In genomic region chr2:74845991-74846390, GRCh38 we compare ENCODE assay signal across 10 cellular contexts. TPM values are rescaled to one million over a fixed set of nuclear protein-coding genes. Genes with fewer than 3 reads are reported as not detected.
DNase-seq lines count a peak whose midpoint lies in the region; ATAC-seq and TF ChIP-seq lines count a peak whose summit lies in the region.
"Had no signal": no experiment of that assay in that cellular context is flagged by ENCODE, and none has a peak within 500 bp of the region (broad histone marks: within the 10 kb centered on the region; RNA-seq: fewer than 3 reads in every experiment).

No MANE protein-coding gene starts in this region.

- H2AK9ac ChIP-seq in IMR-90 (replicated peaks; ENCODE audit: low read depth, low read length, poor library complexity), result peak overlapping the region; percentile 21

- H3K18ac ChIP-seq in IMR-90 (ENCODE audit: low read depth, low read length), result no peak overlapping the region; the same call in 1 of the 2 replicates

- no peak for ATAC-seq in CD4-positive, alpha-beta T cell (ENCODE audit: poor library complexity)
- no peak for ATAC-seq in IMR-90 (ENCODE audit: low read depth)
- no peak for ATAC-seq in gastrocnemius medialis
- no peak for ATAC-seq in GM18907 (IDR thresholded peaks at IDR 0.05; ENCODE audit: unreplicated experiment)
- ATAC-seq in GM18511 (IDR thresholded peaks at IDR 0.05; ENCODE audit: unreplicated experiment), result no peak
- ATAC-seq: stimulated activated naive CD8-positive, alpha-beta T cell treated with anti-CD3 and anti-CD28 coated beads, Interleukin-15, amount 100 ng/mL, for 72 hours had no signal

- H2BK20ac ChIP-seq in IMR-90 (ENCODE audit: low read depth, low read length), result peak overlapping the region; percentile 47; the same call in 1 of the 2 replicates

- no peak overlapping the region for H3K27ac ChIP-seq in CD4-positive, alpha-beta T cell (ENCODE audit: low read depth, low read length)
- H3K27ac ChIP-seq in IMR-90 (ENCODE audit: insufficient read depth, low read length), result peak overlapping the region; percentile 46; the same call in 1 of the 2 replicates
- peak overlapping the region; percentile 86 to 98 (median 94) for H3K27ac ChIP-seq in gastrocnemius medialis

- no peak for DNase-seq in CD4-positive, alpha-beta T cell
- DNase-seq in IMR-90, result peak; percentile 47
- no peak for DNase-seq in gastrocnemius medialis
- no peak for DNase-seq in DMS79 treated with DMSO at 0.1 percent for 48 hours (lab: John Stamatoyannopoulos, UW)
- DNase-seq: effector CD4-positive, alpha-beta T cell; NCI-H1105 treated with DMSO at 0.1 percent for 48 hours had no signal

- H4K5ac ChIP-seq in IMR-90 (ENCODE audit: low read depth, low read length), result 0 out of 2 replicates have a peak overlapping the region, but pooled peaks have one; percentile 13

- peak overlapping the region; percentile 10; the same call in 1 of the 2 replicates for H3K14ac ChIP-seq in IMR-90 (replicated peaks; ENCODE audit: low read depth, low read length)

- no peak overlapping the region for H3K4me3 ChIP-seq in IMR-90 (ENCODE audit: insufficient read depth, low read depth, low read length)
- H3K4me3 ChIP-seq in gastrocnemius medialis, result peak overlapping the region in 2 of 4 donors; percentile 10 to 19

- peak overlapping the region; percentile 65 for H3K4ac ChIP-seq in IMR-90 (ENCODE audit: low read depth, low read length)

- H3K36me3 ChIP-seq in IMR-90 (ENCODE audit: control insufficient read depth, insufficient read depth, low read length) (no peaks in the 10 kb centered on the region), gastrocnemius medialis (no peaks in the 10 kb centered on the region)

- WGBS in IMR-90 (ENCODE audit: extremely low coverage in 2 of 2, insufficient read length in 1 of 2), 2 experiments, result no CpG with 5 or more reads among the region's 2 CpGs

- H3K9me3 Mint-ChIP-seq in CD4-positive, alpha-beta T cell, result no peaks in the 10 kb centered on the region
- no peaks in the 10 kb centered on the region for H3K9me3 Mint-ChIP-seq in dendritic cell treated with granulocyte-macrophage colony-stimulating factor and Interleukin-4, amounts not matched to agents 40 ng/mL and 50 ng/mL, for 4 days
- H3K9me3 Mint-ChIP-seq: stimulated activated naive CD8-positive, alpha-beta T cell treated with anti-CD3 and anti-CD28 coated beads, Interleukin-15, amount 100 ng/mL, for 72 hours had no signal

- CTCF ChIA-PET in CD4-positive, alpha-beta T cell (lab: Charles Lee), result no interaction called here
- CTCF ChIA-PET in IMR-90 (lab: Yijun Ruan, JAX), result no interaction called here

- no peak overlapping the region for H3K9ac ChIP-seq in IMR-90 (ENCODE audit: low read depth, low read length)

- no peaks in the 10 kb centered on the region for H3K9me3 ChIP-seq in CD4-positive, alpha-beta T cell (ENCODE audit: control insufficient read depth, low read length)
- H3K9me3 ChIP-seq in IMR-90 (ENCODE audit: control insufficient read depth, insufficient read depth, low read length), result no peaks in the 10 kb centered on the region
- no peaks in the 10 kb centered on the region for H3K9me3 ChIP-seq in gastrocnemius medialis

- H3K56ac ChIP-seq in IMR-90 (ENCODE audit: extremely low read depth, insufficient read depth, low read length), result no peak overlapping the region

- peak overlapping the region; percentile 83 for H2BK120ac ChIP-seq in IMR-90 (ENCODE audit: low read depth, low read length)

- H3K36me3 Mint-ChIP-seq in CD4-positive, alpha-beta T cell (ENCODE audit: low read depth), result no peaks in the 10 kb centered on the region
- H3K36me3 Mint-ChIP-seq in dendritic cell treated with granulocyte-macrophage colony-stimulating factor and Interleukin-4, amounts not matched to agents 40 ng/mL and 50 ng/mL, for 4 days (ENCODE audit: low read depth), result peaks cover 18% of the 10 kb centered on the region

- no peak overlapping the region for H2AFZ ChIP-seq in IMR-90 (replicated peaks; ENCODE audit: low read length, poor library complexity)

- peak overlapping the region; percentile 50 for H2BK5ac ChIP-seq in IMR-90 (ENCODE audit: low read depth, low read length, poor library complexity, severe bottlenecking)

- no peaks in the 10 kb centered on the region for H3K27me3 ChIP-seq in CD4-positive, alpha-beta T cell (ENCODE audit: control insufficient read depth, insufficient read depth, low read length)
- H3K27me3 ChIP-seq in IMR-90 (ENCODE audit: control insufficient read depth, insufficient read depth, low read length), result no peaks in the 10 kb centered on the region
- H3K27me3 ChIP-seq in gastrocnemius medialis, result no peaks in the 10 kb centered on the region

- H4K91ac ChIP-seq in IMR-90 (ENCODE audit: insufficient read depth, low read depth, low read length), result 0 out of 2 replicates have a peak overlapping the region, but pooled peaks have one; percentile 12

- H4K20me1 ChIP-seq in IMR-90 (ENCODE audit: insufficient read depth, low read length), result peaks cover 74% of the 10 kb centered on the region

- H3K4me3 Mint-ChIP-seq in CD4-positive, alpha-beta T cell, result peak overlapping the region; percentile 9
- no peak overlapping the region for H3K4me3 Mint-ChIP-seq in dendritic cell treated with granulocyte-macrophage colony-stimulating factor and Interleukin-4, amounts not matched to agents 40 ng/mL and 50 ng/mL, for 4 days

- POLR2A ChIA-PET in CD4-positive, alpha-beta T cell (lab: Charles Lee), result no interaction called here
- POLR2A ChIA-PET in IMR-90 (lab: Charles Lee; ENCODE audit: unreplicated experiment), result no interaction called here

- intact Hi-C loops in CD4-positive, alpha-beta T cell (cut with DNase I, micrococcal nuclease), result loop anchor here (10.0 kb wide), 2 partner anchors 109 to 1461 kb away; partner anchors contain the start of genes ALMS1 (in 1 of the 2) and POLE4 (in 1 of the 2)
- intact Hi-C loops in IMR-90 (cut with micrococcal nuclease), result no loop called here
- intact Hi-C loops in dendritic cell treated with granulocyte-macrophage colony-stimulating factor and Interleukin-4, amounts not matched to agents 40 ng/mL and 50 ng/mL, for 4 days (cut with micrococcal nuclease), result no loop called here
- intact Hi-C loops in gastrocnemius medialis (cut with DNase I; ENCODE audit: low total_unique reads), result no loop called here

- peak overlapping the region; percentile 53 for H3K4me2 ChIP-seq in IMR-90 (ENCODE audit: low read depth, low read length)

- H3K4me1 ChIP-seq in IMR-90 (ENCODE audit: control insufficient read depth, insufficient read depth, low read length) (peaks cover 59% of the 10 kb centered on the region), gastrocnemius medialis (peaks cover 67 to 95% of the 10 kb centered on the region in 2 donors)

- in situ Hi-C loops in IMR-90 (cut with MboI; ENCODE audit: low sequenced_read_pairs), result no loop called here
- in situ Hi-C loops in gastrocnemius medialis (cut with MboI; ENCODE audit: low sequenced_read_pairs in 4 of 4), result loop anchor here in 1 of 4 donors (25.0 kb wide), 1 partner anchor 384 kb away; the partner anchor contains the start of genes INO80B, MOGS, MRPL53 and WBP1

- H2BK15ac ChIP-seq in IMR-90 (ENCODE audit: low read depth, low read length), result no peak overlapping the region

- no peak for TF ChIP-seq RAD21 in IMR-90 (IDR thresholded peaks at IDR 0.05; ENCODE audit: low read length)

- no peak for TF ChIP-seq CTCF in CD4-positive, alpha-beta T cell (IDR thresholded peaks at IDR 0.05)
- TF ChIP-seq CTCF in IMR-90 (conservative IDR thresholded peaks at IDR 0.05; ENCODE audit: low read depth, low read length) (no peak), gastrocnemius medialis (IDR thresholded peaks at IDR 0.05 in 4 of 5, conservative IDR thresholded peaks at IDR 0.05 in 1 of 5) (no peak)

- peaks cover 99% of the 10 kb centered on the region for H3K4me1 Mint-ChIP-seq in CD4-positive, alpha-beta T cell (ENCODE audit: low read depth)
- peaks cover 92% of the 10 kb centered on the region for H3K4me1 Mint-ChIP-seq in dendritic cell treated with granulocyte-macrophage colony-stimulating factor and Interleukin-4, amounts not matched to agents 40 ng/mL and 50 ng/mL, for 4 days (ENCODE audit: low read depth)

- no peak for TF ChIP-seq POLR2A in IMR-90 (IDR thresholded peaks at IDR 0.05; ENCODE audit: low read depth, low read length)
- no peak for TF ChIP-seq POLR2A in gastrocnemius medialis (IDR thresholded peaks at IDR 0.05)

- H3K23ac ChIP-seq in IMR-90 (ENCODE audit: low read depth, low read length), result peak overlapping the region; percentile 49; the same call in 1 of the 2 replicates

- H3K27me3 Mint-ChIP-seq in CD4-positive, alpha-beta T cell, result no peaks in the 10 kb centered on the region
- no peaks in the 10 kb centered on the region for H3K27me3 Mint-ChIP-seq in dendritic cell treated with granulocyte-macrophage colony-stimulating factor and Interleukin-4, amounts not matched to agents 40 ng/mL and 50 ng/mL, for 4 days
- H3K27me3 Mint-ChIP-seq: stimulated activated naive CD8-positive, alpha-beta T cell treated with anti-CD3 and anti-CD28 coated beads, Interleukin-15, amount 100 ng/mL, for 72 hours had no signal

- dilution Hi-C loops in IMR-90 (cut with HindIII; ENCODE audit: low sequenced_read_pairs, unreplicated experiment), result no loop called here

- peak overlapping the region; percentile 98 for H3K27ac Mint-ChIP-seq in CD4-positive, alpha-beta T cell
- H3K27ac Mint-ChIP-seq in dendritic cell treated with granulocyte-macrophage colony-stimulating factor and Interleukin-4, amounts not matched to agents 40 ng/mL and 50 ng/mL, for 4 days, result peak overlapping the region; percentile 74

- peaks cover 64% of the 10 kb centered on the region for H3K9me1 ChIP-seq in IMR-90 (ENCODE audit: insufficient read depth, low read length)

- no peak overlapping the region; the same call in 1 of the 2 replicates for H2AK5ac ChIP-seq in IMR-90 (ENCODE audit: low read depth, low read length)

- no TSS peak for BruUV-seq in IMR-90 (replicated peaks; lab: Mats Ljungman, UMichigan)

- peak overlapping the region in 1 of 2 experiments; percentile 82; a peak in 3 of 4 replicates for H4K8ac ChIP-seq in IMR-90 (ENCODE audit: low read depth in 2 of 2, low read length in 2 of 2)

- peaks cover 28 to 97% of the 10 kb centered on the region in 2 experiments for H3K79me1 ChIP-seq in IMR-90 (ENCODE audit: low read depth in 1 of 2, low read length in 2 of 2)

TF ChIP-seq in IMR-90, 13 proteins besides CTCF, POLR2A, EP300 and RAD21 (continues in another document):
- TF ChIP-seq USF2 (IDR thresholded peaks at IDR 0.05; ENCODE audit: low read depth, low read length) (no peak), CHD1 (IDR thresholded peaks at IDR 0.05; ENCODE audit: low read depth, low read length) (no peak)

RNA-seq across cellular contexts. Expression of gene HK2, which starts 12.1 kb away (rescaled TPM):
- 1 to 10 TPM; 7.7 to 8.9 TPM for total RNA-seq in CD4-positive, alpha-beta T cell
- total RNA-seq in IMR-90 (2012; rRNA removed), result 17.4 and 17.8 TPM in 2 replicates
- polyA plus RNA-seq in IMR-90 (2012; rRNA removed), result 18.7 and 20.9 TPM in 2 replicates
- polyA plus RNA-seq in IMR-90 (2012; cell fraction: cytosol; rRNA removed), result 13.3 and 14.0 TPM in 2 replicates
- 17.6 and 26.9 TPM in 2 replicates for polyA plus RNA-seq in IMR-90 (2012; cell fraction: nucleus; rRNA removed; ENCODE audit: low replicate concordance)
- 10 to 100 TPM; 18.1 to 57.6 (median 42.1) TPM for total RNA-seq in gastrocnemius medialis

Comparison
In these comparisons a context has a peak if more than half of its experiments do, and no peak if none do; other contexts are left out.
1. intact Hi-C loops: an anchor here in CD4-positive, alpha-beta T cell (10.0 kb wide); none called in IMR-90, dendritic cell treated with granulocyte-macrophage colony-stimulating factor and Interleukin-4, amounts not matched to agents 40 ng/mL and 50 ng/mL, for 4 days and gastrocnemius medialis.